1 cellular context compared by ENCODE assay signal in genomic region chr7:73841689-73842247, GRCh38.
TF ChIP-seq lines count a peak whose summit lies in the region.

No MANE protein-coding gene starts in this region.

TF ChIP-seq in HepG2, 621 proteins besides CTCF, POLR2A, EP300 and RAD21 (continued from another document and continues in another):
- TF ChIP-seq DDIT3 (CRISPR knock-in tag; IDR thresholded peaks at IDR 0.05), result no peak
- peak; percentile 2 for TF ChIP-seq HNRNPLL (IDR thresholded peaks at IDR 0.05; ENCODE audit: low read depth, low read length, poor library complexity, severe bottlenecking)
- peak; percentile 65; the same call in 1 of the 2 replicates for TF ChIP-seq ZNF629 (CRISPR knock-in tag; conservative IDR thresholded peaks at IDR 0.05)
- TF ChIP-seq GATAD2A (CRISPR knock-in tag; IDR thresholded peaks at IDR 0.05), result no peak
- TF ChIP-seq ZNF737 (CRISPR knock-in tag; IDR thresholded peaks at IDR 0.05; ENCODE audit: borderline replicate concordance), result no peak
- TF ChIP-seq DNMT3B (CRISPR knock-in tag; conservative IDR thresholded peaks at IDR 0.05), result no peak
- no peak for TF ChIP-seq ATF6 (CRISPR knock-in tag; conservative IDR thresholded peaks at IDR 0.05)
- no peak for TF ChIP-seq BCL3 (CRISPR knock-in tag; IDR thresholded peaks at IDR 0.05)
- no peak for TF ChIP-seq ZSCAN5A (CRISPR knock-in tag; IDR thresholded peaks at IDR 0.05; ENCODE audit: borderline replicate concordance)
- TF ChIP-seq ARNTL (CRISPR knock-in tag; IDR thresholded peaks at IDR 0.05), result no peak
- TF ChIP-seq HMG20B (CRISPR knock-in tag; conservative IDR thresholded peaks at IDR 0.05), result no peak
- no peak for TF ChIP-seq HOXA3 (CRISPR knock-in tag; IDR thresholded peaks at IDR 0.05)
- no peak for TF ChIP-seq ZBTB20 (CRISPR knock-in tag; IDR thresholded peaks at IDR 0.05; ENCODE audit: borderline replicate concordance, low read depth)
- TF ChIP-seq FOSL1 (CRISPR knock-in tag; IDR thresholded peaks at IDR 0.05; ENCODE audit: borderline replicate concordance), result no peak
- TF ChIP-seq E2F5 (CRISPR knock-in tag; conservative IDR thresholded peaks at IDR 0.05), result no peak
- TF ChIP-seq ZKSCAN8 (CRISPR knock-in tag; IDR thresholded peaks at IDR 0.05; ENCODE audit: borderline replicate concordance), result no peak
- peak; percentile 3; the same call in 1 of the 2 replicates for TF ChIP-seq ZNF768 (CRISPR knock-in tag; IDR thresholded peaks at IDR 0.05)
- TF ChIP-seq AGO1 (IDR thresholded peaks at IDR 0.05; ENCODE audit: low read depth, low read length, poor library complexity, severe bottlenecking), result no peak
- no peak for TF ChIP-seq PRMT3 (CRISPR knock-in tag; IDR thresholded peaks at IDR 0.05; ENCODE audit: borderline replicate concordance, low read depth)
- TF ChIP-seq SRSF1 (optimal IDR thresholded peaks at IDR 0.05; ENCODE audit: low read depth, low read length), result no peak
- TF ChIP-seq SALL2 (CRISPR knock-in tag; IDR thresholded peaks at IDR 0.05), result no peak
- no peak for TF ChIP-seq U2AF1 (optimal IDR thresholded peaks at IDR 0.05; ENCODE audit: low read depth, low read length)
- no peak for TF ChIP-seq ZNF34 (CRISPR knock-in tag; IDR thresholded peaks at IDR 0.05; ENCODE audit: borderline replicate concordance)
- TF ChIP-seq TSC22D2 (CRISPR knock-in tag; IDR thresholded peaks at IDR 0.05; ENCODE audit: borderline replicate concordance), result no peak
- TF ChIP-seq HOMEZ (CRISPR knock-in tag; IDR thresholded peaks at IDR 0.05; ENCODE audit: low read depth), result no peak
- no peak for TF ChIP-seq ZNF432 (CRISPR knock-in tag; IDR thresholded peaks at IDR 0.05; ENCODE audit: borderline replicate concordance)
- TF ChIP-seq SKI (IDR thresholded peaks at IDR 0.05; ENCODE audit: partially characterized antibody), result no peak
- no peak for TF ChIP-seq RERE (CRISPR knock-in tag; IDR thresholded peaks at IDR 0.05; ENCODE audit: low read depth)
- peak; percentile 48; the same call in 1 of the 2 replicates for TF ChIP-seq RXRA (CRISPR knock-in tag; IDR thresholded peaks at IDR 0.05)
- no peak for TF ChIP-seq PBX2 (CRISPR knock-in tag; IDR thresholded peaks at IDR 0.05)
- TF ChIP-seq ZNF772 (CRISPR knock-in tag; IDR thresholded peaks at IDR 0.05), result no peak
- TF ChIP-seq EEA1 (CRISPR knock-in tag; IDR thresholded peaks at IDR 0.05; ENCODE audit: borderline replicate concordance), result peak; percentile 60; the same call in 1 of the 2 replicates
- no peak for TF ChIP-seq ZNF83 (CRISPR knock-in tag; IDR thresholded peaks at IDR 0.05; ENCODE audit: borderline replicate concordance)
- no peak for TF ChIP-seq ZNF382 (CRISPR knock-in tag; IDR thresholded peaks at IDR 0.05; ENCODE audit: borderline replicate concordance)
- no peak for TF ChIP-seq MYPOP (CRISPR knock-in tag; IDR thresholded peaks at IDR 0.05)
- TF ChIP-seq WIZ (CRISPR knock-in tag; IDR thresholded peaks at IDR 0.05), result no peak
- TF ChIP-seq AHDC1 (CRISPR knock-in tag; IDR thresholded peaks at IDR 0.05; ENCODE audit: borderline replicate concordance), result no peak
- TF ChIP-seq GABPA (IDR thresholded peaks at IDR 0.05; ENCODE audit: low read depth, low read length), result no peak
- TF ChIP-seq GABPA (CRISPR knock-in tag; IDR thresholded peaks at IDR 0.05; ENCODE audit: low read depth), result no peak
